Comparison of ENCODE assay signal across 16 cellular contexts in the genomic region with DNA sequence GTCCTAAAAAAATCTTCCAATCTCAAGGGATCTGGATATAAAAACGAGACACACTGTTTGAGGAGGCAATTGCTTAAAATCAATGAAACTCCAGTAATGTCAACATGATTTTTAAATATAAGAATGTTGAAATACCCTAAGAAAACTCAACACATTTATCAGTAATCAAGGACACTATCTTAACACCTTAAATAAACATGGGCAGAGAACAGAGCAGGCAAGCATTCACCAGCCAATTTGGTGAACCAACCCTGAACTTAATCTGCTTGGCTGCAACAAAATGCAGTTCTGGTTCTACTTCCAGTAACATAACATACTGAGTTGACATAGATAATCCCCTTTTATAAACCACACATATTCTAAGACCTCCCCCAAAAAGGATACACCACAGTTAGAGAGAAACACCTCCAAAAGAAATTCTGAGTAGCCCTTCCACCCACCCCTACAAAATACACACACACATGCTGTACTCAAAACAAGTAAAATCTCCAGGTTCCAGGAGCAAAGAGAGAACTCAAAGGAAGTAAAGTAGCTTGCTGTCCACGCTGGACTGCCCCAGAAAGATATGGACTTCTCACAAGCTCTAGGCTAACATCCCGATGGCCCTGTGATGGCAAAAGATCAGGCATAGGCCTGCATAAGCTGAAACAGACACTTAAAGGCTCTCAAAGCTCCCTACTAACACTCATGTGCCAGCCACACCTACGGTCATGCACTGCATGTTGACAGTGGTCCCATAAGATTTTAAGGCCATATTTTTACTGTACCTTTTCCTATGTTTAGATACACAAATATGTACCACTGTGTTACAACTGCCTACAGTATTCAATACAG. TPM values are rescaled to one million over a fixed set of nuclear protein-coding genes. Genes with fewer than 3 reads are reported as not detected.
DNase-seq lines count a peak whose midpoint lies in the region; ATAC-seq and TF ChIP-seq lines count a peak whose summit lies in the region.
"Had no signal": no experiment of that assay in that cellular context is flagged by ENCODE, and none has a peak within 500 bp of the region (broad histone marks: within the 10 kb centered on the region; RNA-seq: fewer than 3 reads in every experiment).

No MANE protein-coding gene starts in this region.

- peak; percentile 5 to 20 for TF ChIP-seq RAD21 in liver (IDR thresholded peaks at IDR 0.05)

- H3K9ac ChIP-seq in liver (ENCODE audit: low read depth in 1 of 2, low read length in 2 of 2): peak overlapping the region in 1 of 2 donors; percentile 1

- no peaks in the 10 kb centered on the region for H3K27me3 Mint-ChIP-seq in activated naive CD4-positive, alpha-beta T cell treated with anti-CD3 and anti-CD28 coated beads, Interleukin-2, amount 50 U/mL, for 24 hours
- no peaks in the 10 kb centered on the region for H3K27me3 Mint-ChIP-seq in T-helper 17 cell
- H3K27me3 Mint-ChIP-seq: stimulated activated naive CD8-positive, alpha-beta T cell treated with anti-CD3 and anti-CD28 coated beads, Interleukin-15, amount 100 ng/mL, for 72 hours had no signal

- no peaks in the 10 kb centered on the region for H3K27me3 ChIP-seq in liver (ENCODE audit: control insufficient read depth in 4 of 4, insufficient read depth in 4 of 4, low read length in 3 of 4)
- H3K27me3 ChIP-seq: heart right ventricle had no signal

- in situ Hi-C loops in GM13976 (cut with MboI; ENCODE audit: low sequenced_read_pairs, unreplicated experiment): loop anchor here (25.0 kb wide), 1 partner anchor 522 kb away; a partner anchor contains a TSS

- ATAC-seq in T-helper 17 cell: no peak
- ATAC-seq in stimulated activated effector memory CD8-positive, alpha-beta T cell treated with anti-CD3 and anti-CD28 coated beads, Interleukin-12 subunit alpha, Interleukin-12 subunit beta, amount 100 ng/mL, for 72 hours: no peak
- ATAC-seq: activated CD8-positive, alpha-beta T cell treated with anti-CD3 and anti-CD28 coated beads, Interleukin-2, amount 10 ng/mL, durations not matched to agents 7 days and 5 days; left cardiac atrium; stimulated activated naive CD8-positive, alpha-beta T cell treated with anti-CD3 and anti-CD28 coated beads, Interleukin-15, amount 100 ng/mL, for 72 hours had no signal

- peaks cover 2 to 16% (median 13%) of the 10 kb centered on the region in 4 donors for H3K36me3 ChIP-seq in liver (ENCODE audit: control insufficient read depth in 4 of 4, insufficient read depth in 3 of 4, low read depth in 1 of 4, low read length in 3 of 4)

- no peak for DNase-seq in activated naive CD4-positive, alpha-beta T cell treated with anti-CD3 and anti-CD28 coated beads, Interleukin-2, amount 50 U/mL, for 16 hours
- DNase-seq in T-helper 17 cell (no peak), GF-D8 (lab: John Stamatoyannopoulos, UW) (no peak), kidney tubule cell (ENCODE audit: low spot score) (no peak), GM13976 (ENCODE audit: low spot score) (no peak)
- no peak for DNase-seq in stimulated activated effector memory CD8-positive, alpha-beta T cell treated with anti-CD3 and anti-CD28 coated beads, Interleukin-12 subunit alpha, Interleukin-12 subunit beta, amount 100 ng/mL, for 72 hours (ENCODE audit: low spot score in 2 of 2)
- DNase-seq: activated CD8-positive, alpha-beta T cell treated with anti-CD3 and anti-CD28 coated beads, Interleukin-2, amount 10 ng/mL, durations not matched to agents 7 days and 5 days; cerebellar nuclear complex; heart right ventricle; left cardiac atrium; NCI-H2171 treated with DMSO at 0.1 percent for 48 hours; SIG-M5; stimulated activated naive CD8-positive, alpha-beta T cell treated with anti-CD3 and anti-CD28 coated beads, Interleukin-15, amount 100 ng/mL, for 72 hours had no signal

- peaks cover 0 to 15% (median 10%) of the 10 kb centered on the region in 4 donors for H3K4me1 ChIP-seq in liver (ENCODE audit: control insufficient read depth in 4 of 4, insufficient read depth in 4 of 4, low read length in 3 of 4)

- H3K9me3 ChIP-seq in T-helper 17 cell (ENCODE audit: control insufficient read depth, low read length, poor library complexity, severe bottlenecking): no peaks in the 10 kb centered on the region
- no peaks in the 10 kb centered on the region for H3K9me3 ChIP-seq in liver (ENCODE audit: control insufficient read depth in 4 of 4, low read length in 3 of 4)
- H3K9me3 ChIP-seq: heart right ventricle had no signal

- no peak overlapping the region for H3K4me3 ChIP-seq in liver (ENCODE audit: low read depth in 1 of 3, low read length in 3 of 3)
- H3K4me3 ChIP-seq: heart right ventricle had no signal

- H3K36me3 Mint-ChIP-seq in activated naive CD4-positive, alpha-beta T cell treated with anti-CD3 and anti-CD28 coated beads, Interleukin-2, amount 50 U/mL, for 24 hours: peaks cover 21% of the 10 kb centered on the region
- peaks cover 17% of the 10 kb centered on the region for H3K36me3 Mint-ChIP-seq in T-helper 17 cell (ENCODE audit: low read depth)
- H3K36me3 Mint-ChIP-seq in stimulated activated effector memory CD8-positive, alpha-beta T cell treated with anti-CD3 and anti-CD28 coated beads, Interleukin-12 subunit alpha, Interleukin-12 subunit beta, amount 100 ng/mL, for 72 hours: peaks cover 84% of the 10 kb centered on the region

- H3K9me3 Mint-ChIP-seq in activated naive CD4-positive, alpha-beta T cell treated with anti-CD3 and anti-CD28 coated beads, Interleukin-2, amount 50 U/mL, for 24 hours: no peaks in the 10 kb centered on the region
- H3K9me3 Mint-ChIP-seq in stimulated activated effector memory CD8-positive, alpha-beta T cell treated with anti-CD3 and anti-CD28 coated beads, Interleukin-12 subunit alpha, Interleukin-12 subunit beta, amount 100 ng/mL, for 72 hours: no peaks in the 10 kb centered on the region
- H3K9me3 Mint-ChIP-seq: neural crest cell; stimulated activated naive CD8-positive, alpha-beta T cell treated with anti-CD3 and anti-CD28 coated beads, Interleukin-15, amount 100 ng/mL, for 72 hours had no signal

- H3K4me1 Mint-ChIP-seq in activated naive CD4-positive, alpha-beta T cell treated with anti-CD3 and anti-CD28 coated beads, Interleukin-2, amount 50 U/mL, for 24 hours: peaks cover 53% of the 10 kb centered on the region
- H3K4me1 Mint-ChIP-seq in T-helper 17 cell: peaks cover 38% of the 10 kb centered on the region
- peaks cover 34% of the 10 kb centered on the region for H3K4me1 Mint-ChIP-seq in stimulated activated effector memory CD8-positive, alpha-beta T cell treated with anti-CD3 and anti-CD28 coated beads, Interleukin-12 subunit alpha, Interleukin-12 subunit beta, amount 100 ng/mL, for 72 hours

- no peak overlapping the region for H3K27ac ChIP-seq in liver (ENCODE audit: low read depth in 1 of 2, low read length in 2 of 2)
- H3K27ac ChIP-seq: heart right ventricle had no signal

- H3K4me3 Mint-ChIP-seq in activated naive CD4-positive, alpha-beta T cell treated with anti-CD3 and anti-CD28 coated beads, Interleukin-2, amount 50 U/mL, for 24 hours: no peak overlapping the region
- H3K4me3 Mint-ChIP-seq in T-helper 17 cell: no peak overlapping the region
- H3K4me3 Mint-ChIP-seq in stimulated activated effector memory CD8-positive, alpha-beta T cell treated with anti-CD3 and anti-CD28 coated beads, Interleukin-12 subunit alpha, Interleukin-12 subunit beta, amount 100 ng/mL, for 72 hours: no peak overlapping the region
- H3K4me3 Mint-ChIP-seq: activated CD8-positive, alpha-beta T cell treated with anti-CD3 and anti-CD28 coated beads, Interleukin-2, amount 10 ng/mL, durations not matched to agents 7 days and 5 days; neural crest cell; stimulated activated naive CD8-positive, alpha-beta T cell treated with anti-CD3 and anti-CD28 coated beads, Interleukin-15, amount 100 ng/mL, for 72 hours had no signal

- 68% methylated on average over 4 of the region's 4 CpGs for WGBS in liver

- TF ChIP-seq CTCF in liver (IDR thresholded peaks at IDR 0.05; ENCODE audit: low read depth, low read length, missing input control) (no peak), GM13976 (IDR thresholded peaks at IDR 0.05; ENCODE audit: borderline replicate concordance, control extremely low read depth, extremely low read depth, insufficient read depth, missing control alignments) (no peak)

- peak overlapping the region; percentile 25 for H3K27ac Mint-ChIP-seq in activated naive CD4-positive, alpha-beta T cell treated with anti-CD3 and anti-CD28 coated beads, Interleukin-2, amount 50 U/mL, for 24 hours
- H3K27ac Mint-ChIP-seq in T-helper 17 cell: peak overlapping the region; percentile 47
- peak overlapping the region; percentile 35 for H3K27ac Mint-ChIP-seq in stimulated activated effector memory CD8-positive, alpha-beta T cell treated with anti-CD3 and anti-CD28 coated beads, Interleukin-12 subunit alpha, Interleukin-12 subunit beta, amount 100 ng/mL, for 72 hours
- H3K27ac Mint-ChIP-seq: activated CD8-positive, alpha-beta T cell treated with anti-CD3 and anti-CD28 coated beads, Interleukin-2, amount 10 ng/mL, durations not matched to agents 7 days and 5 days; stimulated activated naive CD8-positive, alpha-beta T cell treated with anti-CD3 and anti-CD28 coated beads, Interleukin-15, amount 100 ng/mL, for 72 hours had no signal

TF ChIP-seq in liver, 16 proteins besides CTCF, POLR2A, EP300 and RAD21 (continues in another document):
- TF ChIP-seq, protein P1, sequence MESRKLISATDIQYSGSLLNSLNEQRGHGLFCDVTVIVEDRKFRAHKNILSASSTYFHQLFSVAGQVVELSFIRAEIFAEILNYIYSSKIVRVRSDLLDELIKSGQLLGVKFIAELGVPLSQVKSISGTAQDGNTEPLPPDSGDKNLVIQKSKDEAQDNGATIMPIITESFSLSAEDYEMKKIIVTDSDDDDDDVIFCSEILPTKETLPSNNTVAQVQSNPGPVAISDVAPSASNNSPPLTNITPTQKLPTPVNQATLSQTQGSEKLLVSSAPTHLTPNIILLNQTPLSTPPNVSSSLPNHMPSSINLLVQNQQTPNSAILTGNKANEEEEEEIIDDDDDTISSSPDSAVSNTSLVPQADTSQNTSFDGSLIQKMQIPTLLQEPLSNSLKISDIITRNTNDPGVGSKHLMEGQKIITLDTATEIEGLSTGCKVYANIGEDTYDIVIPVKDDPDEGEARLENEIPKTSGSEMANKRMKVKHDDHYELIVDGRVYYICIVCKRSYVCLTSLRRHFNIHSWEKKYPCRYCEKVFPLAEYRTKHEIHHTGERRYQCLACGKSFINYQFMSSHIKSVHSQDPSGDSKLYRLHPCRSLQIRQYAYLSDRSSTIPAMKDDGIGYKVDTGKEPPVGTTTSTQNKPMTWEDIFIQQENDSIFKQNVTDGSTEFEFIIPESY (IDR thresholded peaks at IDR 0.05): no peak
- peak; percentile 90 for TF ChIP-seq FOXA2 (IDR thresholded peaks at IDR 0.05)
- peak in 1 of 2 donors; percentile 40 for TF ChIP-seq HNF4A (conservative IDR thresholded peaks at IDR 0.05)
- TF ChIP-seq NR2F2 (IDR thresholded peaks at IDR 0.05): no peak
- TF ChIP-seq YY1 (IDR thresholded peaks at IDR 0.05): no peak
- TF ChIP-seq JUND (IDR thresholded peaks at IDR 0.05): peak in 1 of 2 donors; percentile 34
- peak in 1 of 2 donors; percentile 48 for TF ChIP-seq RXRA (IDR thresholded peaks at IDR 0.05)

RNA-seq across cellular contexts. Expression of a gene that starts 30.5 kb away (rescaled TPM):
- total RNA-seq in T-helper 17 cell (100 to 1,000 TPM in 1 of 2 donors, 10 to 100 TPM in 1; 97.6 to 136 TPM), liver (10 to 100 TPM; 20.7 to 26.8 TPM)
- polyA plus RNA-seq in liver: 1 to 10 TPM; 3.9 to 5.3 TPM
